Comparison of ENCODE assay signal across 8 cellular contexts in genomic region chrX:74343970-74344622, GRCh38. TPM values are rescaled to one million over a fixed set of nuclear protein-coding genes. Genes with fewer than 3 reads are reported as not detected.
A peak's percentile ranks its signal among the peaks of the same experiment; 100 is the strongest.
DNase-seq lines count a peak whose midpoint lies in the region; ATAC-seq, FAIRE-seq and TF ChIP-seq lines count a peak whose summit lies in the region.

No MANE protein-coding gene starts in this region.

- FAIRE-seq in bronchial epithelial cell (lab: Jason Lieb, UNC): peak; percentile 13

- TF ChIP-seq CTCF in GM12873 (IDR thresholded peaks at IDR 0.05; ENCODE audit: insufficient read depth, low read depth, low read length, missing control alignments) (peak; percentile 79), bronchial epithelial cell (IDR thresholded peaks at IDR 0.05; ENCODE audit: insufficient read depth, low read length, severe bottlenecking) (peak; percentile 61)

- peak; percentile 77 for ATAC-seq in HG02678 (IDR thresholded peaks at IDR 0.05; ENCODE audit: unreplicated experiment)

- DNase-seq in ACHN (peak; percentile 85), NCI-H1417 (lab: John Stamatoyannopoulos, UW) (peak; percentile 81 to 96 (median 83)), SKM-1 treated with dmso at 0.1 percent for 144 hours (lab: John Stamatoyannopoulos, UW; ENCODE audit: unreplicated experiment) (peak; percentile 68), bronchial epithelial cell (ENCODE audit: low read depth) (peak; percentile 91), iris pigment epithelial cell (ENCODE audit: low read depth) (peak; percentile 88)
- peak; percentile 1 for DNase-seq in stimulated activated CD4-positive, alpha-beta T cell treated with anti-CD3 and anti-CD28 coated beads, Interleukin-4, amount 100 ng/mL, for 1 hour

- no peaks in the 10 kb centered on the region for H3K27me3 ChIP-seq in bronchial epithelial cell (ENCODE audit: control insufficient read depth, insufficient read depth, low read length)

- no peaks in the 10 kb centered on the region for H3K36me3 ChIP-seq in bronchial epithelial cell (ENCODE audit: control insufficient read depth, insufficient read depth, low read length)

- in situ Hi-C loops in ACHN (cut with HindIII; ENCODE audit: low pct_ligation_motif_present, low pct_unique_long_range_greater_than_20kb, low sequenced_read_pairs): no loop called here

- H3K4me3 ChIP-seq in bronchial epithelial cell (ENCODE audit: low read depth, low read length): no peak overlapping the region

RNA-seq across cellular contexts. Expression of gene ZCCHC13, which starts 40.1 kb away (rescaled TPM):
- total RNA-seq in bronchial epithelial cell: not detected in 2 replicates

Comparison
In these comparisons a context has a peak if more than half of its experiments do, and no peak if none do; other contexts are left out.
1. DNase-seq: peak in every context shown above with its lines; median percentile 91 in bronchial epithelial cell; 88 in iris pigment epithelial cell; 85 in ACHN; 83 in NCI-H1417; 68 in SKM-1 treated with dmso at 0.1 percent for 144 hours; 1 in stimulated activated CD4-positive, alpha-beta T cell treated with anti-CD3 and anti-CD28 coated beads, Interleukin-4, amount 100 ng/mL, for 1 hour.